In genomic region chr12:116839287-116839830, GRCh38 we compare ENCODE assay signal across 25 cellular contexts. TPM values are rescaled to one million over a fixed set of nuclear protein-coding genes. Genes with fewer than 3 reads are reported as not detected.
DNase-seq lines count a peak whose midpoint lies in the region; ATAC-seq, FAIRE-seq and TF ChIP-seq lines count a peak whose summit lies in the region.
"Had no signal": no experiment of that assay in that cellular context is flagged by ENCODE, and none has a peak within 500 bp of the region (broad histone marks: within the 10 kb centered on the region; RNA-seq: fewer than 3 reads in every experiment).

No MANE protein-coding gene starts in this region.

- peaks cover 2% of the 10 kb centered on the region for H3K9me3 Mint-ChIP-seq in memory B cell
- no peaks in the 10 kb centered on the region for H3K9me3 Mint-ChIP-seq in CD4-positive, alpha-beta T cell
- H3K9me3 Mint-ChIP-seq: CD8-positive, alpha-beta T cell had no signal

- H3K27me3 ChIP-seq in OCI-LY1 (ENCODE audit: insufficient read depth, low read length) = no peaks in the 10 kb centered on the region
- no peaks in the 10 kb centered on the region for H3K27me3 ChIP-seq in CD4-positive, alpha-beta T cell (ENCODE audit: control insufficient read depth, insufficient read depth, low read length)
- H3K27me3 ChIP-seq: BE2C, BLaER1 had no signal

- H3K79me2 ChIP-seq in OCI-LY1 (ENCODE audit: insufficient read depth, low read length) = no peaks in the 10 kb centered on the region

- no peak overlapping the region for H3K4me3 Mint-ChIP-seq in memory B cell
- H3K4me3 Mint-ChIP-seq in CD4-positive, alpha-beta T cell = no peak overlapping the region
- H3K4me3 Mint-ChIP-seq: CD14-positive monocyte; CD4-positive, CD25-positive, alpha-beta regulatory T cell; CD8-positive, alpha-beta T cell had no signal

- no peaks in the 10 kb centered on the region for H3K9me2 ChIP-seq in OCI-LY1 (ENCODE audit: low read depth, low read length)

- H2AFZ ChIP-seq in OCI-LY1 (ENCODE audit: low read length) = no peak overlapping the region

- TF ChIP-seq POLR2A in H54 (IDR thresholded peaks at IDR 0.05; ENCODE audit: low read depth, low read length) = no peak

- H3K36me3 Mint-ChIP-seq in memory B cell = peaks cover 10% of the 10 kb centered on the region
- H3K36me3 Mint-ChIP-seq in CD4-positive, alpha-beta T cell (ENCODE audit: low read depth) = peaks cover 7% of the 10 kb centered on the region
- H3K36me3 Mint-ChIP-seq: CD14-positive monocyte had no signal

- H3F3A ChIP-seq in OCI-LY1 (ENCODE audit: insufficient read depth, low read length) = no peaks in the 10 kb centered on the region

- H3K4me2 ChIP-seq in OCI-LY1 (ENCODE audit: low read length) = no peak overlapping the region
- H3K4me2 ChIP-seq: BLaER1 had no signal

- peaks cover 21% of the 10 kb centered on the region for H3K4me1 ChIP-seq in OCI-LY1 (ENCODE audit: insufficient read depth, low read length, severe bottlenecking)
- H3K4me1 ChIP-seq: BE2C, BLaER1, Caco-2 had no signal

- peaks cover 8% of the 10 kb centered on the region for H3K4me1 Mint-ChIP-seq in memory B cell
- H3K4me1 Mint-ChIP-seq in CD4-positive, alpha-beta T cell (ENCODE audit: low read depth) = no peaks in the 10 kb centered on the region
- H3K4me1 Mint-ChIP-seq: CD14-positive monocyte had no signal

- H3K9me3 ChIP-seq in OCI-LY1 (ENCODE audit: low read length) = no peaks in the 10 kb centered on the region
- H3K9me3 ChIP-seq in CD4-positive, alpha-beta T cell (ENCODE audit: control insufficient read depth, low read length) = no peaks in the 10 kb centered on the region
- H3K9me3 ChIP-seq: BE2C, Caco-2 had no signal

- CTCF ChIA-PET in CD4-positive, alpha-beta T cell (lab: Charles Lee) = no interaction called here

- intact Hi-C loops in CD4-positive, alpha-beta T cell (cut with DNase I, micrococcal nuclease) = no loop called here

- POLR2A ChIA-PET in CD4-positive, alpha-beta T cell (lab: Charles Lee) = no interaction called here

- no peaks in the 10 kb centered on the region for H3K27me3 Mint-ChIP-seq in memory B cell
- H3K27me3 Mint-ChIP-seq in CD4-positive, alpha-beta T cell = no peaks in the 10 kb centered on the region
- H3K27me3 Mint-ChIP-seq: CD4-positive, CD25-positive, alpha-beta regulatory T cell had no signal

- no peaks in the 10 kb centered on the region for H4K20me1 ChIP-seq in OCI-LY1 (ENCODE audit: insufficient read depth, low read length)
- H4K20me1 ChIP-seq: BLaER1 had no signal

- H3K27ac ChIP-seq in OCI-LY1 (ENCODE audit: low read depth, low read length, poor library complexity, severe bottlenecking) = peak overlapping the region; percentile 87
- no peak overlapping the region for H3K27ac ChIP-seq in CD4-positive, alpha-beta T cell (ENCODE audit: low read depth, low read length)
- H3K27ac ChIP-seq: BLaER1 had no signal

- peak; percentile 31 for FAIRE-seq in HTR-8/SVneo (lab: Jason Lieb, UNC)
- peak; percentile 27 for FAIRE-seq in urothelium cell line (lab: Jason Lieb, UNC)
- no peak for FAIRE-seq in H54 (lab: Jason Lieb, UNC)
- FAIRE-seq: A204.1, D721Med, G401.6, GM12891, GM19239 had no signal

- H3K36me3 ChIP-seq in OCI-LY1 (ENCODE audit: insufficient read depth, low read length) = peaks cover 41% of the 10 kb centered on the region

- ATAC-seq in memory B cell (ENCODE audit: low read depth) = no peak
- ATAC-seq in CD4-positive, alpha-beta T cell (ENCODE audit: poor library complexity) = no peak
- ATAC-seq in HG02571 (IDR thresholded peaks at IDR 0.05; ENCODE audit: unreplicated experiment) = no peak
- ATAC-seq in HG02870 (IDR thresholded peaks at IDR 0.05; ENCODE audit: unreplicated experiment) = no peak
- ATAC-seq: CD8-positive, alpha-beta T cell had no signal

- no peak for TF ChIP-seq CTCF in OCI-LY1 (IDR thresholded peaks at IDR 0.05; ENCODE audit: low read length)
- TF ChIP-seq CTCF in CD4-positive, alpha-beta T cell (IDR thresholded peaks at IDR 0.05) = no peak

- H3K9ac ChIP-seq in OCI-LY1 (ENCODE audit: low read length) = no peak overlapping the region; the same call in 1 of the 2 replicates
- H3K9ac ChIP-seq: BLaER1 had no signal

- H3K4me3 ChIP-seq in OCI-LY1 (ENCODE audit: low read depth, low read length, poor library complexity, severe bottlenecking) = no peak overlapping the region
- H3K4me3 ChIP-seq: BLaER1 had no signal

- DNase-seq in HTR-8/SVneo (ENCODE audit: insufficient read length, low spot score) (no peak), memory B cell (ENCODE audit: low spot score in 2 of 2) (no peak), urothelium cell line (ENCODE audit: low spot score) (no peak), H54 (ENCODE audit: insufficient read length, low spot score) (no peak)
- DNase-seq in CD4-positive, alpha-beta T cell = no peak
- DNase-seq: 8988T; ACHN; BE2C; C1 segment of cervical spinal cord; Caco-2; Calu3; CD4-positive, CD25-positive, alpha-beta regulatory T cell; CD8-positive, alpha-beta T cell; DMS79 treated with DMSO at 0.1 percent for 48 hours; GF-D8 had no signal

- peak overlapping the region; percentile 75 for H3K27ac Mint-ChIP-seq in memory B cell
- H3K27ac Mint-ChIP-seq in CD4-positive, alpha-beta T cell = no peak overlapping the region
- H3K27ac Mint-ChIP-seq: CD14-positive monocyte; CD8-positive, alpha-beta T cell had no signal

RNA-seq across cellular contexts. Expression of gene HRK, which starts 41.9 kb away (rescaled TPM):
- total RNA-seq in CD4-positive, alpha-beta T cell = not detected
- total RNA-seq: Calu3 had no signal
